ENCODE assay signal across 1 cellular context in the genomic region with DNA sequence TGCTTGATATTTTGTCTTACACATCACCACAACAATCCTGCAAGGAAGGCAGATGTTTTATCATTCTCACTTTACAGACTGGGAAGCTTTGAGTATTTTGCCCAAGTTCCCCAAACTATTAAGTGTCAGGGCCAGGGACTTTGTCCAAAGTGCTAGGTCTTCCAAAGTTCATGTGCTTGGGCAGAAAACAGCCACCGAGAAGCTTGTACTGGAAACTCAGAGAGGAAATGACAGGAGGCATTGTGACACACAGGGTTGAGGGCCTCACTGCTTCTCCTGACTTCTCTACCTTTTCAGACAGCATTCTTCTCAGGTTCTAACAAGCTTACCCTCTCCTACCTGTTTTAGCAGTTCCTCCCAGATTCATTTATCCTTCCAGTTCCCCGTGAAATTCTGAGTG. TPM values are rescaled to one million over a fixed set of nuclear protein-coding genes. Genes with fewer than 3 reads are reported as not detected.
"Had no signal": no experiment of that assay in that cellular context is flagged by ENCODE, and none has a peak within 500 bp of the region (broad histone marks: within the 10 kb centered on the region; RNA-seq: fewer than 3 reads in every experiment).

No MANE protein-coding gene starts in this region.

RNA-seq across cellular contexts. Expression of a gene that starts 50.8 kb away (rescaled TPM):
- total RNA-seq: MCF 10A had no signal
